18 cellular contexts compared by ENCODE assay signal in the genomic region with DNA sequence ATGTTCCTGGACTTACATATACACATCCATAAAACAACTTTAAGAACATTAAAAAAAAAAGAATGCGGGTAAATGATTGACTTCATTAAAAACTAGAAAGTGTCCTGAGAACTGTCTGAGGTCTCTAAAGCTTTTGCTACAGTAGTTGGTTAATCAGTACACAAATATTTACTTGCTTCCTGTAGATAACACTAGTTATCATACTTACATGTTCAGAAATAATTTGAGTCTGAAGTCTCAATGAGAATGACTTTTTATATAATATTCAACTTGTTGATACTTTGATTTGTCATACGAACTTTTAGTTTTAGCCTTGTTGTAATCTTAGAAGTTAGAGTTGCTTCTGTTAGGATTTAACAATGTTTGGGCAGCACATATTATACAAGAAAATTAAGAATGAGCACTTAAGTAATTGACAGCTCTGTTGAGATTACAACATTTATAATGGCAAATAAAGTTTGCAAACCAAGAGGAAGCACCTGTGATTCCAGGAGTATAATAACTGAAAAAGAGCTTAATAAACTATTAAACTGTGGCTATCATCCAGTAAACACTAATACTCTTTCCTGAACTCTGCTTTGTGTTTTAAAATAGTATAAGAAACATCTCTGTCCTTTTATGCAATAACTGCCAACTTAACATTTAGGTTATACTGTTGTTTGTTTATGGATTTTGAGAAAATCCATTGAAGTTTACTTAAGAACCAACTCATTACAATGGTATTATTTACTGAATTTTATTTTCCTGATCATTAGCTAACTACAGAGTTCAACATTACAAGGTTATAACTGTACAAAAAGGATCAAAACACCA.
DNase-seq lines count a peak whose midpoint lies in the region; ATAC-seq and TF ChIP-seq lines count a peak whose summit lies in the region.
"Had no signal": no experiment of that assay in that cellular context is flagged by ENCODE, and none has a peak within 500 bp of the region (broad histone marks: within the 10 kb centered on the region; RNA-seq: fewer than 3 reads in every experiment).

No MANE protein-coding gene starts in this region.

- intact Hi-C loops in left lung (cut with DNase I): no loop called here

- ATAC-seq in left lung (peak; percentile 23), GM19351 (IDR thresholded peaks at IDR 0.05; ENCODE audit: unreplicated experiment) (no peak)

- no peaks in the 10 kb centered on the region for H3K36me3 ChIP-seq in left lung
- H3K36me3 ChIP-seq: BLaER1 treated with 17β-estradiol and CSF1 and Interleukin-3, amounts not matched to agents 10 nM and 100 nM; MG63 had no signal

- DNase-seq in LNCaP clone FGC (ENCODE audit: low read depth): peak; percentile 69
- DNase-seq in glomerular endothelial cell (ENCODE audit: extremely low read depth, low read depth, low spot score): peak; percentile 9
- no peak for DNase-seq in left lung
- no peak for DNase-seq in AML-193 (lab: John Stamatoyannopoulos, UW)
- no peak for DNase-seq in coronary artery (ENCODE audit: low spot score)
- DNase-seq in A172 (ENCODE audit: low spot score): no peak
- DNase-seq: CD8-positive, alpha-beta memory T cell; DMS 273 treated with DMSO at 0.1 percent for 48 hours; MG63; NCI-H1092; NCI-H146; NCI-H2081; NCI-H510A; NCI-H82 had no signal

- no peak overlapping the region for H3K27ac ChIP-seq in left lung
- H3K27ac ChIP-seq in coronary artery: no peak overlapping the region
- H3K27ac ChIP-seq: BLaER1 treated with 17β-estradiol and CSF1 and Interleukin-3, amounts not matched to agents 10 nM and 100 nM; KMS-11; PC-9 had no signal

- no peaks in the 10 kb centered on the region for H3K27me3 ChIP-seq in left lung
- H3K27me3 ChIP-seq: BLaER1 treated with 17β-estradiol and CSF1 and Interleukin-3, amounts not matched to agents 10 nM and 100 nM; MG63 had no signal

- H3K4me3 ChIP-seq in LNCaP clone FGC (ENCODE audit: low read depth, low read length): no peak overlapping the region
- no peak overlapping the region for H3K4me3 ChIP-seq in left lung
- no peak overlapping the region for H3K4me3 ChIP-seq in coronary artery
- H3K4me3 ChIP-seq: BLaER1 treated with 17β-estradiol and CSF1 and Interleukin-3, amounts not matched to agents 10 nM and 100 nM; MG63; PC-9 had no signal

- peaks cover 0 to 6% of the 10 kb centered on the region in 2 donors for H3K9me3 ChIP-seq in left lung

- no peak for TF ChIP-seq CTCF in LNCaP clone FGC (IDR thresholded peaks at IDR 0.05; ENCODE audit: control insufficient read depth, extremely low read depth, insufficient read depth)
- no peak for TF ChIP-seq CTCF in left lung (IDR thresholded peaks at IDR 0.05)
- TF ChIP-seq CTCF in coronary artery (IDR thresholded peaks at IDR 0.05): no peak

- H3K4me1 ChIP-seq in left lung: no peaks in the 10 kb centered on the region
- H3K4me1 ChIP-seq: BLaER1 treated with 17β-estradiol and CSF1 and Interleukin-3, amounts not matched to agents 10 nM and 100 nM had no signal

Comparison
In these comparisons a context has a peak if more than half of its experiments do, and no peak if none do; other contexts are left out.
1. DNase-seq: peak in LNCaP clone FGC (single experiment) and glomerular endothelial cell (single experiment); none in left lung (0 of 2), AML-193 (0 of 2), coronary artery (single experiment) and A172 (single experiment).